Comparison of ENCODE assay signal across 22 cellular contexts in genomic region chr13:29959086-29959485, GRCh38.
"Had no signal": no experiment of that assay in that cellular context is flagged by ENCODE, and none has a peak within 500 bp of the region (broad histone marks: within the 10 kb centered on the region; RNA-seq: fewer than 3 reads in every experiment).

No MANE protein-coding gene starts in this region.

- H3K27ac ChIP-seq: breast epithelium, KMS-11, SK-N-MC had no signal

- H3K9me3 ChIP-seq: breast epithelium had no signal

- H3K9ac ChIP-seq: KMS-11 had no signal

- DNase-seq: activated B cell treated with CpG ODN at 0.5 μM for 24 hours; activated CD4-positive, alpha-beta T cell treated with anti-CD3 and anti-CD28 coated beads for 1 hour; activated CD4-positive, alpha-beta T cell treated with anti-CD3 and anti-CD28 coated beads, Interleukin-2, amount 10 ng/mL, durations not matched to agents 24 days and 14 days; activated CD4-positive, alpha-beta T cell treated with anti-CD3 and anti-CD28 coated beads, Interleukin-2, amount 50 U/mL, for 48 hours; activated CD8-positive, alpha-beta memory T cell treated with anti-CD3 and anti-CD28 coated beads, Interleukin-2, amount 50 U/mL, for 48 hours; aorta; caudate nucleus; NCI-H1092; NCI-H1417; NCI-H1694; NCI-H2029; NCI-H2107; NCI-H2171 treated with DMSO at 0.1 percent for 48 hours; NCI-H226; NCI-H510A; NCI-H526 treated with DMSO at 0.1 percent for 48 hours; NCI-H82; T-helper 17 cell had no signal

- H3K36me3 ChIP-seq: breast epithelium had no signal

- H3K4me3 Mint-ChIP-seq: activated B cell treated with CpG ODN at 0.5 μM for 24 hours; activated CD4-positive, alpha-beta T cell treated with anti-CD3 and anti-CD28 coated beads, Interleukin-2, amount 10 ng/mL, durations not matched to agents 24 days and 14 days; activated naive CD4-positive, alpha-beta T cell treated with anti-CD3 and anti-CD28 coated beads, Interleukin-2, amount 50 U/mL, for 24 hours; T-helper 17 cell had no signal

- H3K36me3 Mint-ChIP-seq: activated naive CD4-positive, alpha-beta T cell treated with anti-CD3 and anti-CD28 coated beads, Interleukin-2, amount 50 U/mL, for 24 hours had no signal

- H3K27ac Mint-ChIP-seq: activated B cell treated with CpG ODN at 0.5 μM for 24 hours; activated CD4-positive, alpha-beta T cell treated with anti-CD3 and anti-CD28 coated beads, Interleukin-2, amount 10 ng/mL, durations not matched to agents 24 days and 14 days; activated naive CD4-positive, alpha-beta T cell treated with anti-CD3 and anti-CD28 coated beads, Interleukin-2, amount 50 U/mL, for 24 hours had no signal

- H3K9me3 Mint-ChIP-seq: activated B cell treated with CpG ODN at 0.5 μM for 24 hours; activated naive CD4-positive, alpha-beta T cell treated with anti-CD3 and anti-CD28 coated beads, Interleukin-2, amount 50 U/mL, for 24 hours had no signal

- H3K4me3 ChIP-seq: breast epithelium, SK-N-MC had no signal

- H3K27me3 ChIP-seq: breast epithelium had no signal

- H3K27me3 Mint-ChIP-seq: activated CD4-positive, alpha-beta T cell treated with anti-CD3 and anti-CD28 coated beads, Interleukin-2, amount 10 ng/mL, durations not matched to agents 24 days and 14 days; activated naive CD4-positive, alpha-beta T cell treated with anti-CD3 and anti-CD28 coated beads, Interleukin-2, amount 50 U/mL, for 24 hours; T-helper 17 cell had no signal

- H3K4me1 ChIP-seq: breast epithelium had no signal
